18 cellular contexts compared by ENCODE assay signal in genomic region chr9:79885093-79885857, GRCh38.
"Had no signal": no experiment of that assay in that cellular context is flagged by ENCODE, and none has a peak within 500 bp of the region (broad histone marks: within the 10 kb centered on the region; RNA-seq: fewer than 3 reads in every experiment).

No MANE protein-coding gene starts in this region.

- H3K27ac ChIP-seq: cardiac muscle cell, tibial nerve had no signal

- H3K9me3 ChIP-seq: spleen, tibial nerve had no signal

- H3K4me3 ChIP-seq: cardiac muscle cell, spleen, tibial nerve had no signal

- H3K36me3 ChIP-seq: cardiac muscle cell, spleen, tibial nerve had no signal

- H3K27me3 Mint-ChIP-seq: effector memory CD8-positive, alpha-beta T cell had no signal

- H3K27ac Mint-ChIP-seq: activated T-cell treated with anti-CD3 and anti-CD28 coated beads, Interleukin-2, amount 50 U/mL, for 72 hours; nephron had no signal

- H3K27me3 ChIP-seq: cardiac muscle cell, spleen, tibial nerve had no signal

- DNase-seq: activated CD4-positive, CD25-positive, alpha-beta regulatory T cell; activated effector memory CD4-positive, alpha-beta T cell treated with anti-CD3 and anti-CD28 coated beads, Interleukin-2, amount 50 U/mL, for 16 hours; activated naive CD4-positive, alpha-beta T cell treated with anti-CD3 and anti-CD28 coated beads, Interleukin-2, amount 50 U/mL, for 16 hours; activated T-cell treated with anti-CD3 and anti-CD28 coated beads, Interleukin-2, amount 50 U/mL, for 72 hours; amniotic stem cell; dermis blood vessel endothelial cell; effector memory CD8-positive, alpha-beta T cell; foreskin fibroblast; left cardiac atrium; mesendoderm; nucleus accumbens; posterior cingulate gyrus; spleen; stimulated activated naive CD4-positive, alpha-beta T cell treated with Interleukin-2 at 50 U/mL for 16 hours had no signal

- H3K4me1 Mint-ChIP-seq: nephron had no signal

- ATAC-seq: effector memory CD8-positive, alpha-beta T cell had no signal

- H3K4me3 Mint-ChIP-seq: activated T-cell treated with anti-CD3 and anti-CD28 coated beads, Interleukin-2, amount 50 U/mL, for 72 hours; nephron; T-helper 2 cell treated with Interferon-gamma antibody and Interleukin-4, amounts not matched to agents 5 μg/mL and 100 μg/mL, for 36 hours had no signal

- H3K9me3 Mint-ChIP-seq: activated T-cell treated with anti-CD3 and anti-CD28 coated beads, Interleukin-2, amount 50 U/mL, for 72 hours; effector memory CD8-positive, alpha-beta T cell; T-helper 2 cell treated with Interferon-gamma antibody and Interleukin-4, amounts not matched to agents 5 μg/mL and 100 μg/mL, for 36 hours had no signal
